ENCODE assay signal across 1 cellular context in genomic region chr7:77696643-77697534, GRCh38.
A peak's percentile ranks its signal among the peaks of the same experiment; 100 is the strongest.
TF ChIP-seq lines count a peak whose summit lies in the region.

No MANE protein-coding gene starts in this region.

TF ChIP-seq in K562, 482 proteins besides CTCF, POLR2A, EP300 and RAD21 (continued from another document and continues in another):
- TF ChIP-seq ZNF398 (CRISPR knock-in tag; IDR thresholded peaks at IDR 0.05), result no peak
- TF ChIP-seq GATA2 (CRISPR knock-in tag; IDR thresholded peaks at IDR 0.05), result no peak
- TF ChIP-seq E2F4 (CRISPR knock-in tag; IDR thresholded peaks at IDR 0.05; ENCODE audit: low read depth), result no peak
- TF ChIP-seq U2AF2 (optimal IDR thresholded peaks at IDR 0.05; ENCODE audit: low read depth, low read length), result no peak
- TF ChIP-seq EP400 (IDR thresholded peaks at IDR 0.05), result peak; percentile 52; the same call in 1 of the 2 replicates
- no peak; a peak in 2 of 4 replicates for TF ChIP-seq NRF1 (conservative IDR thresholded peaks at IDR 0.05 in 1 of 2, IDR thresholded peaks at IDR 0.05 in 1 of 2)
- TF ChIP-seq BRCA1 (IDR thresholded peaks at IDR 0.05), result no peak
- no peak for TF ChIP-seq BRCA1 (CRISPR knock-in tag; IDR thresholded peaks at IDR 0.05)
- TF ChIP-seq HNRNPK (IDR thresholded peaks at IDR 0.05; ENCODE audit: low read depth, low read length, poor library complexity, severe bottlenecking), result no peak
- TF ChIP-seq FOXP4 (CRISPR knock-in tag; IDR thresholded peaks at IDR 0.05; ENCODE audit: borderline replicate concordance), result 0 out of 2 replicates have a peak, but pooled peaks have one; percentile 66
- no peak for TF ChIP-seq PTTG1 (tag; IDR thresholded peaks at IDR 0.05; ENCODE audit: low read depth)
- TF ChIP-seq PTRF (tag; IDR thresholded peaks at IDR 0.05), result no peak
- no peak for TF ChIP-seq ZNF518B (CRISPR knock-in tag; IDR thresholded peaks at IDR 0.05)
- TF ChIP-seq SREBF2 (CRISPR knock-in tag; IDR thresholded peaks at IDR 0.05), result no peak
- no peak for TF ChIP-seq ZNF77 (CRISPR knock-in tag; IDR thresholded peaks at IDR 0.05)
- TF ChIP-seq TRIM25 (IDR thresholded peaks at IDR 0.05; ENCODE audit: borderline replicate concordance), result no peak; the same call in 1 of the 2 replicates
- peak; percentile 48; the same call in 1 of the 2 replicates for TF ChIP-seq KAT7 (CRISPR knock-in tag; IDR thresholded peaks at IDR 0.05; ENCODE audit: borderline replicate concordance)
- TF ChIP-seq HDAC3 (IDR thresholded peaks at IDR 0.05; ENCODE audit: borderline replicate concordance, partially characterized antibody), result no peak
- no peak for TF ChIP-seq SMAD2 (IDR thresholded peaks at IDR 0.05; ENCODE audit: low read depth, low read length)
- no peak for TF ChIP-seq ZNF384 (IDR thresholded peaks at IDR 0.05; ENCODE audit: low read depth, low read length)
- TF ChIP-seq ARID1B (IDR thresholded peaks at IDR 0.05), result no peak
- peak; percentile 71 for TF ChIP-seq ZNF766 (CRISPR knock-in tag; conservative IDR thresholded peaks at IDR 0.05)
- TF ChIP-seq ARID3B (CRISPR knock-in tag; IDR thresholded peaks at IDR 0.05; ENCODE audit: borderline replicate concordance), result no peak
- TF ChIP-seq HDAC8 (tag; IDR thresholded peaks at IDR 0.05), result 0 out of 2 replicates have a peak, but pooled peaks have one; percentile 51
- no peak for TF ChIP-seq ZNF232 (CRISPR knock-in tag; IDR thresholded peaks at IDR 0.05)
- no peak for TF ChIP-seq OTX1 (CRISPR knock-in tag; IDR thresholded peaks at IDR 0.05)
- TF ChIP-seq TSC22D4 (tag; IDR thresholded peaks at IDR 0.05), result no peak
- no peak for TF ChIP-seq SNAPC5 (CRISPR knock-in tag; IDR thresholded peaks at IDR 0.05)
- no peak for TF ChIP-seq PML (IDR thresholded peaks at IDR 0.05; ENCODE audit: low read length)
- TF ChIP-seq ETS2 (tag; IDR thresholded peaks at IDR 0.05; ENCODE audit: borderline replicate concordance, poor library complexity, severe bottlenecking), result no peak
- TF ChIP-seq REST (CRISPR knock-in tag; IDR thresholded peaks at IDR 0.05; ENCODE audit: low read depth), result no peak
- no peak for TF ChIP-seq ATF3 (IDR thresholded peaks at IDR 0.05)
- no peak for TF ChIP-seq ATF3 (CRISPR knock-in tag; conservative IDR thresholded peaks at IDR 0.05)
- TF ChIP-seq MNT (conservative IDR thresholded peaks at IDR 0.05), result peak in 1 of 2 experiments; percentile 65; a peak in 3 of 4 replicates
- TF ChIP-seq VEZF1 (CRISPR knock-in tag; IDR thresholded peaks at IDR 0.05), result peak; percentile 89
- TF ChIP-seq NR2C2 (CRISPR knock-in tag; IDR thresholded peaks at IDR 0.05), result 0 out of 2 replicates have a peak, but pooled peaks have one; percentile 43
- no peak for TF ChIP-seq NR2C2 (tag; IDR thresholded peaks at IDR 0.05)
- TF ChIP-seq FOXM1 (IDR thresholded peaks at IDR 0.05; ENCODE audit: low read depth), result no peak
- TF ChIP-seq FOXM1 (CRISPR knock-in tag; IDR thresholded peaks at IDR 0.05; ENCODE audit: low read depth), result no peak
- no peak for TF ChIP-seq CBX8 (IDR thresholded peaks at IDR 0.05; ENCODE audit: borderline replicate concordance, extremely low read depth, low read depth, low read length, poor library complexity, severe bottlenecking)
- TF ChIP-seq NFE2L1 (tag; IDR thresholded peaks at IDR 0.05; ENCODE audit: borderline replicate concordance, low read depth), result no peak
- peak; percentile 77 for TF ChIP-seq ZSCAN29 (IDR thresholded peaks at IDR 0.05)
